ENCODE assay signal across 20 cellular contexts in the genomic region with DNA sequence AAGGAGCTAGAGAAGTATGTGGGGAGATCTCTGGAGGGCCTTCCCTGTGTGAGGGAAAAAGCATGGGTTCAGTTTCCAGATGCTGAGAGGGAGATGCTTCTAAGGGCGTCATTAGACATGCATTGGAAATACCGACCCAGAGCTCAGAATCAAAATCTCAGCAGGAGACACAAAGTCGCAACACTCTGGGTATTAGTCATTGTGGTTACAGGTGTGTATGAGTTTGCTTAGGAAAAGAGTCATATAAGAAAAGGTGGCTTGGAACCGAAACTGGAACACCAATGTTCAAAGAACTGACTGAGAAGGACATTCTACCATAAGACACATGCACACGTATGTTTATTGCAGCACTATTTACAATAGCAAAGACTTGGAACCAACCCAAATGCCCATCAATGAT.
DNase-seq lines count a peak whose midpoint lies in the region; ATAC-seq and TF ChIP-seq lines count a peak whose summit lies in the region.
"Had no signal": no experiment of that assay in that cellular context is flagged by ENCODE, and none has a peak within 500 bp of the region (broad histone marks: within the 10 kb centered on the region; RNA-seq: fewer than 3 reads in every experiment).

No MANE protein-coding gene starts in this region.

- H3K9me3 Mint-ChIP-seq in H9, result no peaks in the 10 kb centered on the region; a peak in 1 of 5 replicates
- H3K9me3 Mint-ChIP-seq in effector memory CD8-positive, alpha-beta T cell, result peaks cover 8 to 11% of the 10 kb centered on the region in 2 donors
- H3K9me3 Mint-ChIP-seq: CD4-positive, alpha-beta T cell; stimulated activated naive CD8-positive, alpha-beta T cell treated with anti-CD3 and anti-CD28 coated beads, Interleukin-15, Interleukin-2, amounts not matched to agents 100 ng/mL and 50 ng/mL, for 24 hours had no signal

- no peak overlapping the region for H2BK20ac ChIP-seq in H9 (ENCODE audit: low read depth, low read length, poor library complexity, severe bottlenecking)

- no peak overlapping the region for H3K56ac ChIP-seq in H9 (ENCODE audit: insufficient read length, low read depth, low read length)

- no peaks in the 10 kb centered on the region for H4K20me1 ChIP-seq in PC-9 (ENCODE audit: insufficient read depth)
- no peaks in the 10 kb centered on the region for H4K20me1 ChIP-seq in H9 (ENCODE audit: control insufficient read depth, insufficient read depth, insufficient read length)

- no peak overlapping the region for H3K9ac ChIP-seq in H9 (ENCODE audit: extremely low read depth, insufficient read length, low read length)
- H3K9ac ChIP-seq: parathyroid adenoma had no signal

- H2AK5ac ChIP-seq in H9 (ENCODE audit: insufficient read length, low read length), result no peak overlapping the region

- no TSS peak for BruUV-seq in PC-9 (replicated peaks; lab: Mats Ljungman, UMichigan)

- ATAC-seq in GM19395 (IDR thresholded peaks at IDR 0.05; ENCODE audit: unreplicated experiment) (peak; percentile 95), HG03025 (IDR thresholded peaks at IDR 0.05; ENCODE audit: low FRiP score, unreplicated experiment) (peak; percentile 82)
- ATAC-seq in effector memory CD8-positive, alpha-beta T cell (replicated peaks), result no peak
- ATAC-seq: activated CD8-positive, alpha-beta T cell treated with anti-CD3 and anti-CD28 coated beads, Interleukin-2, amount 10 ng/mL, durations not matched to agents 7 days and 5 days had no signal

- H3K27ac Mint-ChIP-seq in H9, result no peak overlapping the region
- no peak overlapping the region for H3K27ac Mint-ChIP-seq in effector memory CD8-positive, alpha-beta T cell
- H3K27ac Mint-ChIP-seq: activated CD8-positive, alpha-beta T cell treated with anti-CD3 and anti-CD28 coated beads, Interleukin-2, amount 10 ng/mL, durations not matched to agents 7 days and 5 days; CD4-positive, alpha-beta T cell; stimulated activated naive CD8-positive, alpha-beta T cell treated with anti-CD3 and anti-CD28 coated beads, Interleukin-15, Interleukin-2, amounts not matched to agents 100 ng/mL and 50 ng/mL, for 24 hours had no signal

- H2AFZ ChIP-seq in PC-9, result 0 out of 2 replicates have a peak overlapping the region, but pooled peaks have one; percentile 25
- no peak overlapping the region for H2AFZ ChIP-seq in H9 (ENCODE audit: low read length)
- H2AFZ ChIP-seq: parathyroid adenoma had no signal

- H3K4me1 ChIP-seq in PC-9 (replicated peaks; ENCODE audit: insufficient read depth), result peaks cover 16% of the 10 kb centered on the region
- no peaks in the 10 kb centered on the region for H3K4me1 ChIP-seq in stomach
- H3K4me1 ChIP-seq in H9 (ENCODE audit: insufficient read depth, low read length), result no peaks in the 10 kb centered on the region
- H3K4me1 ChIP-seq: parathyroid adenoma, Peyer's patch, vagina had no signal

- H4K5ac ChIP-seq in H9 (ENCODE audit: insufficient read length, low read depth, low read length), result no peak overlapping the region

- CTCF ChIA-PET in PC-9 (lab: Charles Lee), result no interaction called here

- H3K9me3 ChIP-seq in PC-9 (ENCODE audit: insufficient read depth, low read depth), result no peaks in the 10 kb centered on the region
- no peaks in the 10 kb centered on the region for H3K9me3 ChIP-seq in stomach
- H3K9me3 ChIP-seq in H9 (ENCODE audit: control insufficient read depth, low read depth, low read length), result no peaks in the 10 kb centered on the region
- H3K9me3 ChIP-seq: Peyer's patch, vagina had no signal

- H3K27me3 ChIP-seq in PC-9 (ENCODE audit: insufficient read depth, low read depth), result no peaks in the 10 kb centered on the region
- no peaks in the 10 kb centered on the region for H3K27me3 ChIP-seq in stomach
- no peaks in the 10 kb centered on the region for H3K27me3 ChIP-seq in H9 (ENCODE audit: insufficient read depth, low read length)
- H3K27me3 ChIP-seq: Peyer's patch, vagina had no signal

- no peaks in the 10 kb centered on the region for H3K36me3 ChIP-seq in PC-9 (ENCODE audit: low read depth)
- no peaks in the 10 kb centered on the region for H3K36me3 ChIP-seq in stomach
- H3K36me3 ChIP-seq: Peyer's patch, vagina had no signal

- no peak overlapping the region for H3K14ac ChIP-seq in H9 (ENCODE audit: insufficient read depth, low read length)

- no peaks in the 10 kb centered on the region for H3K4me1 Mint-ChIP-seq in H9
- H3K4me1 Mint-ChIP-seq in effector memory CD8-positive, alpha-beta T cell (ENCODE audit: low read depth in 2 of 2), result no peaks in the 10 kb centered on the region

- no peaks in the 10 kb centered on the region for H3K23me2 ChIP-seq in H9 (ENCODE audit: insufficient read length, low read depth, low read length, poor library complexity, severe bottlenecking)

- H2BK120ac ChIP-seq in H9 (ENCODE audit: low read depth, low read length, poor library complexity, severe bottlenecking), result no peak overlapping the region

- TF ChIP-seq CTCF in GM12865 (IDR thresholded peaks at IDR 0.05; ENCODE audit: insufficient read depth, low read depth, low read length, missing control alignments) (no peak), PC-9 (conservative IDR thresholded peaks at IDR 0.05) (no peak), stomach (IDR thresholded peaks at IDR 0.05) (no peak), H9 (conservative IDR thresholded peaks at IDR 0.05) (no peak)

- H3K9me2 ChIP-seq in PC-9 (ENCODE audit: insufficient read depth), result no peaks in the 10 kb centered on the region

- H2BK12ac ChIP-seq in H9 (ENCODE audit: insufficient read length, low read depth, low read length), result no peak overlapping the region

- TF ChIP-seq POLR2A in stomach (IDR thresholded peaks at IDR 0.05), result no peak

- no peak overlapping the region for H3K4ac ChIP-seq in H9 (ENCODE audit: low read depth, low read length)

- DNase-seq in GM12865 (ENCODE audit: low read depth) (peak; percentile 34), PC-9 (peak; percentile 23 to 88), stomach (no peak), H9 (no peak)
- no peak for DNase-seq in effector memory CD8-positive, alpha-beta T cell
- DNase-seq in activated naive CD4-positive, alpha-beta T cell treated with Interleukin-2 at 50 U/mL for 16 hours, result no peak
- DNase-seq: ACHN; activated CD8-positive, alpha-beta T cell treated with anti-CD3 and anti-CD28 coated beads, Interleukin-2, amount 10 ng/mL, durations not matched to agents 7 days and 5 days; amygdala; CD4-positive, alpha-beta T cell; foreskin fibroblast; NCI-H2081; NCI-H526 treated with DMSO at 0.1 percent for 48 hours; Peyer's patch; SW 1271 had no signal

- 74 to 85% (median 78%) methylated on average over 5 of the region's 5 CpGs for WGBS in stomach, 5 donors
- WGBS in H9 (ENCODE audit: extremely low coverage, insufficient read length, low lambda C conversion rate), result no CpG with 5 or more reads among the region's 5 CpGs

- no peak overlapping the region for H2BK5ac ChIP-seq in H9 (ENCODE audit: insufficient read length, low read length)

- no peak overlapping the region for H4K91ac ChIP-seq in H9 (ENCODE audit: insufficient read length, low read depth, low read length)

- no peak for TF ChIP-seq EP300 in stomach (IDR thresholded peaks at IDR 0.05)

- H2BK15ac ChIP-seq in H9 (ENCODE audit: low read depth, low read length), result no peak overlapping the region

- no peak overlapping the region for H3K4me3 ChIP-seq in GM12865 (ENCODE audit: low read depth, low read length)
- H3K4me3 ChIP-seq in PC-9, result no peak overlapping the region
- H3K4me3 ChIP-seq in stomach, result no peak overlapping the region
- H3K4me3 ChIP-seq: Peyer's patch, vagina had no signal

- H3K4me2 ChIP-seq in PC-9 (peak overlapping the region; percentile 55), H9 (ENCODE audit: insufficient read depth, insufficient read length, low read length) (no peak overlapping the region)

- H3K79me2 ChIP-seq in PC-9 (ENCODE audit: low read depth) (no peaks in the 10 kb centered on the region), H9 (ENCODE audit: insufficient read depth, low read length) (no peaks in the 10 kb centered on the region)
- H3K79me2 ChIP-seq: parathyroid adenoma had no signal

- H3T11ph ChIP-seq in H9 (ENCODE audit: low read length), result no peak overlapping the region

- H3K23ac ChIP-seq in H9 (ENCODE audit: insufficient read length, low read depth, low read length), result no peak overlapping the region

- no peak overlapping the region for H3K4me3 Mint-ChIP-seq in H9
- H3K4me3 Mint-ChIP-seq in effector memory CD8-positive, alpha-beta T cell, result no peak overlapping the region
- H3K4me3 Mint-ChIP-seq: activated CD8-positive, alpha-beta T cell treated with anti-CD3 and anti-CD28 coated beads, Interleukin-2, amount 10 ng/mL, durations not matched to agents 7 days and 5 days; CD4-positive, alpha-beta T cell; stimulated activated naive CD8-positive, alpha-beta T cell treated with anti-CD3 and anti-CD28 coated beads, Interleukin-15, Interleukin-2, amounts not matched to agents 100 ng/mL and 50 ng/mL, for 24 hours had no signal

- H3K79me1 ChIP-seq in H9 (ENCODE audit: insufficient read depth, low read depth, low read length, poor library complexity, severe bottlenecking), result no peaks in the 10 kb centered on the region

- H3K36me3 Mint-ChIP-seq in H9 (ENCODE audit: insufficient read depth in 1 of 3, low read depth in 3 of 3), result no peaks in the 10 kb centered on the region; a peak in 1 of 7 replicates
- H3K36me3 Mint-ChIP-seq in effector memory CD8-positive, alpha-beta T cell (ENCODE audit: insufficient read depth), result no peaks in the 10 kb centered on the region

- POLR2A ChIA-PET in PC-9 (lab: Charles Lee; ENCODE audit: unreplicated experiment), result interaction anchor here (0.6 kb wide), 1 partner anchor 307 kb away, joined by 4 read pairs; no protein-coding TSS in a partner anchor

- intact Hi-C loops in PC-9 (cut with micrococcal nuclease; ENCODE audit: unreplicated experiment) (no loop called here), stomach (cut with DNase I; ENCODE audit: low total_unique reads) (no loop called here)

- peaks cover 12% of the 10 kb centered on the region; the same call in 1 of the 2 replicates for H3F3A ChIP-seq in PC-9 (ENCODE audit: insufficient read depth, low read depth)

- peaks cover 3% of the 10 kb centered on the region; the same call in 1 of the 2 replicates for H3K27me3 Mint-ChIP-seq in H9 (ENCODE audit: low read depth)
- H3K27me3 Mint-ChIP-seq in effector memory CD8-positive, alpha-beta T cell, result no peaks in the 10 kb centered on the region
- H3K27me3 Mint-ChIP-seq: CD4-positive, alpha-beta T cell; stimulated activated naive CD8-positive, alpha-beta T cell treated with anti-CD3 and anti-CD28 coated beads, Interleukin-15, Interleukin-2, amounts not matched to agents 100 ng/mL and 50 ng/mL, for 24 hours had no signal

- H3K27ac ChIP-seq in PC-9 (peak overlapping the region; percentile 68), stomach (no peak overlapping the region), H9 (ENCODE audit: insufficient read length, low read depth, low read length) (no peak overlapping the region)
- H3K27ac ChIP-seq: parathyroid adenoma, Peyer's patch, vagina had no signal

- H3K18ac ChIP-seq in H9 (ENCODE audit: insufficient read length, low read depth, low read length), result no peak overlapping the region

- H4K8ac ChIP-seq in H9 (replicated peaks; ENCODE audit: insufficient read length, low read depth, low read length), result no peak overlapping the region

Comparison
In these comparisons a context has a peak if more than half of its experiments do, and no peak if none do; other contexts are left out.
1. DNase-seq: peak in GM12865 (single experiment) and PC-9 (2 of 2); none in stomach (single experiment), H9 (single experiment), effector memory CD8-positive, alpha-beta T cell (0 of 3) and activated naive CD4-positive, alpha-beta T cell treated with Interleukin-2 at 50 U/mL for 16 hours (single experiment).